11 cellular contexts compared by ENCODE assay signal in the genomic region with DNA sequence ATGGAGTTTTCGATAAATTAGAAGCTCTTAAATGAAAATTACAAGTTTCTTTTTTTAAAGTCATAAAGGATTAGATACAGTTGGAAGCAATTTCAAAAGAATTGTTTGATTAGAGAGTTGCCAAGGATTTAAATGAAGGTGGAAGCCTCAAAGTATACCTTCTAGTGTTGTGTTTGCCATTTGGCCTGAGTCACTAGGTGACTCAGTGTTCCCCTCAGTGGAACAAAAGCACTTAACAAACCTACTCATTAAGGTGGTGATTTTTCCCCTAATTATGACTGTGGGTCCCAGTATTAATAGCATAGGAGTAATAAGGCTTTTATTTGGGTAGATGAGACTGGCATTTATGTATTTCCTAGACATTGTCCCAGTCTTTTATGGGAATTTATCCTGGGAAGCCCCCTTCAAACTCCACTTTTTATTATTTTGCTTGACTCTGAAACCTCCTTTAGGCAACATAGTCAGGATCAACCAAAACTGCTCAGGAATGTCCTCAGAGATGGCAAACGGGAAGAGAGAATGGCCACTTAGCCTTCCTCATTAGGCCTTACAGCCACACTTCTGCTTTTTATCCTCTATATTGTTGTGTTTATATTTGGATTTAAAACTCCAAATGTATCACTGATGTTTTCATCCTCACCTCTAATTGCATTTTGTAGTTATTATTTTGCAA.
DNase-seq lines count a peak whose midpoint lies in the region; ATAC-seq and TF ChIP-seq lines count a peak whose summit lies in the region.
"Had no signal": no experiment of that assay in that cellular context is flagged by ENCODE, and none has a peak within 500 bp of the region (broad histone marks: within the 10 kb centered on the region; RNA-seq: fewer than 3 reads in every experiment).

No MANE protein-coding gene starts in this region.

- H3K27ac Mint-ChIP-seq in activated naive CD8-positive, alpha-beta T cell treated with anti-CD3 and anti-CD28 coated beads for 36 hours, result peak overlapping the region; percentile 12

- peak overlapping the region; percentile 66 for H3K27ac ChIP-seq in HL-60 (replicated peaks)
- H3K27ac ChIP-seq: parathyroid adenoma, Peyer's patch had no signal

- in situ Hi-C loops in G401 (cut with HindIII; ENCODE audit: low sequenced_read_pairs), result no loop called here

- TF ChIP-seq CTCF in HL-60 (IDR thresholded peaks at IDR 0.05; ENCODE audit: insufficient read depth, low read length), result no peak

- H3K27me3 ChIP-seq in HL-60 (ENCODE audit: insufficient read depth, poor library complexity, severe bottlenecking), result no peaks in the 10 kb centered on the region
- H3K27me3 ChIP-seq: Peyer's patch had no signal

- H3K27me3 Mint-ChIP-seq in activated naive CD8-positive, alpha-beta T cell treated with anti-CD3 and anti-CD28 coated beads for 36 hours, result no peaks in the 10 kb centered on the region

- no peak for ATAC-seq in HG03342 (IDR thresholded peaks at IDR 0.05; ENCODE audit: unreplicated experiment)

- DNase-seq in ELR (ENCODE audit: low read depth) (peak; percentile 54), HL-60 (ENCODE audit: low read depth in 1 of 2, low spot score in 1 of 2) (no peak), midbrain (lab: John Stamatoyannopoulos, UW) (peak; percentile 48), superior temporal gyrus (ENCODE audit: extremely low spot score) (no peak), NCI-H187 (lab: John Stamatoyannopoulos, UW) (no peak), G401 (ENCODE audit: low spot score) (no peak)
- DNase-seq in activated naive CD8-positive, alpha-beta T cell treated with anti-CD3 and anti-CD28 coated beads for 36 hours, result peak; percentile 10
- DNase-seq: cortex of kidney, Peyer's patch had no signal

- no peak overlapping the region for H3K4me3 ChIP-seq in HL-60 (replicated peaks; ENCODE audit: insufficient read depth, low read length)
- H3K4me3 ChIP-seq: Peyer's patch had no signal

- peaks cover 7% of the 10 kb centered on the region for H3K9me3 Mint-ChIP-seq in activated naive CD8-positive, alpha-beta T cell treated with anti-CD3 and anti-CD28 coated beads for 36 hours

- H3K36me3 Mint-ChIP-seq in activated naive CD8-positive, alpha-beta T cell treated with anti-CD3 and anti-CD28 coated beads for 36 hours, result peaks cover 62% of the 10 kb centered on the region

- H3K4me1 Mint-ChIP-seq in activated naive CD8-positive, alpha-beta T cell treated with anti-CD3 and anti-CD28 coated beads for 36 hours, result peaks cover 15% of the 10 kb centered on the region

- H3K4me3 Mint-ChIP-seq in activated naive CD8-positive, alpha-beta T cell treated with anti-CD3 and anti-CD28 coated beads for 36 hours, result no peak overlapping the region

Comparison
In these comparisons a context has a peak if more than half of its experiments do, and no peak if none do; other contexts are left out.
1. DNase-seq: peak in ELR (single experiment), activated naive CD8-positive, alpha-beta T cell treated with anti-CD3 and anti-CD28 coated beads for 36 hours (single experiment) and midbrain (single experiment); none in HL-60 (0 of 2), superior temporal gyrus (single experiment), NCI-H187 (0 of 2) and G401 (single experiment).